In genomic region chr11:35583843-35584242, GRCh38 we compare ENCODE assay signal across 19 cellular contexts. TPM values are rescaled to one million over a fixed set of nuclear protein-coding genes. Genes with fewer than 3 reads are reported as not detected.
"Had no signal": no experiment of that assay in that cellular context is flagged by ENCODE, and none has a peak within 500 bp of the region (broad histone marks: within the 10 kb centered on the region; RNA-seq: fewer than 3 reads in every experiment).

No MANE protein-coding gene starts in this region.

- H3K9me3 ChIP-seq: psoas muscle, right lobe of liver, tibial artery, vagina had no signal

- H3K9me3 Mint-ChIP-seq: activated naive CD4-positive, alpha-beta T cell treated with anti-CD3 and anti-CD28 coated beads, Interleukin-2, amount 50 U/mL, for 72 hours; mesothelial cell of epicardium; stimulated activated effector memory CD8-positive, alpha-beta T cell treated with anti-CD3 and anti-CD28 coated beads, Interleukin-12 subunit alpha, Interleukin-12 subunit beta, amount 100 ng/mL, for 72 hours; WTC11 had no signal

- H3K4me3 Mint-ChIP-seq: activated CD8-positive, alpha-beta T cell treated with anti-CD3 and anti-CD28 coated beads, Interleukin-2, amount 10 ng/mL, durations not matched to agents 7 days and 5 days; mesothelial cell of epicardium; stimulated activated effector memory CD8-positive, alpha-beta T cell treated with anti-CD3 and anti-CD28 coated beads, Interleukin-12 subunit alpha, Interleukin-12 subunit beta, amount 100 ng/mL, for 72 hours; WTC11 had no signal

- DNase-seq: activated CD4-positive, alpha-beta T cell treated with anti-CD3 and anti-CD28 coated beads for 48 hours; activated CD8-positive, alpha-beta memory T cell treated with anti-CD3 and anti-CD28 coated beads, Interleukin-2, amount 50 U/mL, for 4 hours; activated CD8-positive, alpha-beta T cell treated with anti-CD3 and anti-CD28 coated beads, Interleukin-2, amount 10 ng/mL, durations not matched to agents 7 days and 5 days; activated effector memory CD4-positive, alpha-beta T cell treated with anti-CD3 and anti-CD28 coated beads, Interleukin-2, amount 50 U/mL, for 16 hours; activated T-cell treated with anti-CD3 and anti-CD28 coated beads, Interleukin-2, amount 50 U/mL, for 48 hours; central memory CD4-positive, alpha-beta T cell; effector CD8-positive, alpha-beta T cell; head of caudate nucleus; psoas muscle; right lobe of liver; stimulated activated CD4-positive, alpha-beta T cell treated with anti-CD3 and anti-CD28 coated beads, Interleukin-2, amount 100 ng/mL, for 24 hours; T-helper 2 cell; tibial artery had no signal

- H3K4me1 ChIP-seq: psoas muscle, right lobe of liver had no signal

- H3K27ac ChIP-seq: psoas muscle, right lobe of liver, tibial artery, vagina had no signal

- H3K4me1 Mint-ChIP-seq: stimulated activated effector memory CD8-positive, alpha-beta T cell treated with anti-CD3 and anti-CD28 coated beads, Interleukin-12 subunit alpha, Interleukin-12 subunit beta, amount 100 ng/mL, for 72 hours had no signal

- H3K27ac Mint-ChIP-seq: activated CD8-positive, alpha-beta T cell treated with anti-CD3 and anti-CD28 coated beads, Interleukin-2, amount 10 ng/mL, durations not matched to agents 7 days and 5 days; activated naive CD4-positive, alpha-beta T cell treated with anti-CD3 and anti-CD28 coated beads, Interleukin-2, amount 50 U/mL, for 72 hours; mesothelial cell of epicardium; stimulated activated effector memory CD8-positive, alpha-beta T cell treated with anti-CD3 and anti-CD28 coated beads, Interleukin-12 subunit alpha, Interleukin-12 subunit beta, amount 100 ng/mL, for 72 hours; WTC11 had no signal

- H3K36me3 Mint-ChIP-seq: activated naive CD4-positive, alpha-beta T cell treated with anti-CD3 and anti-CD28 coated beads, Interleukin-2, amount 50 U/mL, for 72 hours; mesothelial cell of epicardium; stimulated activated effector memory CD8-positive, alpha-beta T cell treated with anti-CD3 and anti-CD28 coated beads, Interleukin-12 subunit alpha, Interleukin-12 subunit beta, amount 100 ng/mL, for 72 hours; WTC11 had no signal

- ATAC-seq: activated CD8-positive, alpha-beta T cell treated with anti-CD3 and anti-CD28 coated beads, Interleukin-2, amount 10 ng/mL, durations not matched to agents 7 days and 5 days; activated naive CD4-positive, alpha-beta T cell treated with anti-CD3 and anti-CD28 coated beads, Interleukin-2, amount 50 U/mL, for 72 hours; psoas muscle; right lobe of liver; stimulated activated effector memory CD8-positive, alpha-beta T cell treated with anti-CD3 and anti-CD28 coated beads, Interleukin-12 subunit alpha, Interleukin-12 subunit beta, amount 100 ng/mL, for 72 hours; WTC11 had no signal

- H3K4me3 ChIP-seq: psoas muscle, right lobe of liver, tibial artery, vagina had no signal

- H3K27me3 ChIP-seq: right lobe of liver, tibial artery, vagina had no signal

- H3K36me3 ChIP-seq: right lobe of liver, tibial artery, vagina had no signal

RNA-seq across cellular contexts. Expression of gene PAMR1, which starts 58.4 kb away (rescaled TPM):
- total RNA-seq: activated CD8-positive, alpha-beta T cell treated with anti-CD3 and anti-CD28 coated beads, Interleukin-2, amount 10 ng/mL, durations not matched to agents 7 days and 5 days; activated naive CD4-positive, alpha-beta T cell treated with anti-CD3 and anti-CD28 coated beads, Interleukin-2, amount 50 U/mL, for 72 hours; endothelial cell of umbilical vein had no signal
